ENCODE assay signal across 8 cellular contexts in the genomic region with DNA sequence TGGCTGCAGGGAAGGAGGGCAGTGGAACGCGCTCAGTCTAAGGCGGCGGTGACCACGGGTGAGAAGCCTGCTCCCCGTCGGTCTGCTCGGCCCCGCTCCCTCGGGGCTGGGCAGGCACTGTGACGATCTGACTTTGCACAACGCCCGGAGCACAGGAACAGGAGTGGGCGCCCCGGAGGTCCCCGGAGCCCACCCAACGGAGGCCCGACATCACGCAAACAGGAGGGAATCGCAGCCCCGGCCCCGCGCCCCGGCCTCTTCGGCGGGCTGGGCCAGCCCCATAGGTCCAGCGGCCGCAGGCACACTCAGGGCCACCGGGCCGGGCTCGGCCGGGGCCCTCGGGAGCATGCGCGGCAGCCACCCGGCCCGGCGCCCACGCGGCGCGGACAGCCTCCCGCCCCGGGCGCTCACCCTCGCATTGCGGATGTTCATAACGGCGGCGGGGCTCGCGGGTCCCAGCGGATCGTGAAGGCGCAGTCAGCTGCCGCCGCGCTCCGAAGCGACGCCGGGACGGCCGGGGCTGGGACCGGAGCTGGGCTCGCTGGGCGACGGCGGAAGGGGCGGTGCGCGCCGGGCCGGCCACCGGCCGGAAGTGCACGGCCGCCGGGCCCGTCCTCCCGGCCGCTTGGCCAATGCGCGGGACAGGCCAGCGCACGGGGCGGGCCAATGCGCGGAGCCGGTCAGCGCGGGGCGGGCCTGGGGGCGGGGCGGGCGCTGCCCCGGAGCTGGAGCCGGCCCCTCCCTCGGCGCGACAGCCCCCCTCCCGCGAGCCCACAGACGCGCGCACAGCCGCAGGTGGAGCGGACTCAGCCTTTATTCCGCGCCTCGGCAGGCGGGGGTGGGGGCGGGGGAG. TPM values are rescaled to one million over a fixed set of nuclear protein-coding genes. Genes with fewer than 3 reads are reported as not detected.
DNase-seq lines count a peak whose midpoint lies in the region; ATAC-seq, FAIRE-seq and TF ChIP-seq lines count a peak whose summit lies in the region.

A gene (minus strand): TSS at position 565 of the 853 bp plus-strand sequence. CDS start 133 bp downstream, at position 432.

- peaks cover 0 to 21% (median 12%) of the 10 kb centered on the region in 4 donors for H3K4me1 ChIP-seq in tibial artery

- H3K4me3 Mint-ChIP-seq in nephron: peak within 1 kb of the TSS; percentile 85 to 88 (median 88)

- H3K9me3 ChIP-seq in tibial artery: no peaks in the 10 kb centered on the region

- H3K27me3 Mint-ChIP-seq in nephron (ENCODE audit: low read depth): no peaks in the 10 kb centered on the region

- H3K36me3 Mint-ChIP-seq in nephron (ENCODE audit: low read depth): peaks cover 11% of the 10 kb centered on the region

- H3K27ac Mint-ChIP-seq in nephron: peak within 1 kb of the TSS in 1 of 3 experiments; percentile 59

- intact Hi-C loops in tibial artery (cut with DNase I; ENCODE audit: low total_unique reads): no loop called here

- H3K4me3 ChIP-seq in fibroblast of villous mesenchyme (ENCODE audit: low read depth, low read length): peak within 1 kb of the TSS; percentile 70
- H3K4me3 ChIP-seq in tibial artery: peak within 1 kb of the TSS; percentile 66 to 75

- ATAC-seq in GM21367 (IDR thresholded peaks at IDR 0.05; ENCODE audit: unreplicated experiment): peak; percentile 82

- H3K27me3 ChIP-seq in tibial artery: no peaks in the 10 kb centered on the region

- H3K4me1 Mint-ChIP-seq in nephron: no peaks in the 10 kb centered on the region

- peak within 1 kb of the TSS; percentile 33 to 61 for H3K27ac ChIP-seq in tibial artery

- FAIRE-seq in HTR-8/SVneo (lab: Jason Lieb, UNC): no peak

- TF ChIP-seq CTCF in fibroblast of villous mesenchyme (IDR thresholded peaks at IDR 0.05; ENCODE audit: insufficient read depth, low read depth, low read length) (no peak), nephron (IDR thresholded peaks at IDR 0.05; ENCODE audit: unreplicated experiment in 3 of 3) (no peak), tibial artery (IDR thresholded peaks at IDR 0.05) (no peak)

- peaks cover 0 to 36% (median 24%) of the 10 kb centered on the region in 3 donors for H3K36me3 ChIP-seq in tibial artery

- peaks cover 15% of the 10 kb centered on the region for H3K9me3 Mint-ChIP-seq in nephron

- DNase-seq in DMS153 treated with DMSO at 0.1 percent for 48 hours (lab: John Stamatoyannopoulos, UW; ENCODE audit: unreplicated experiment) (peak; percentile 49), HTR-8/SVneo (ENCODE audit: insufficient read length, low spot score) (peak; percentile 67), RKO (ENCODE audit: low spot score) (peak; percentile 75), activated gamma-delta T cell (lab: John Stamatoyannopoulos, UW) (peak; percentile 56), fibroblast of villous mesenchyme (ENCODE audit: low read depth) (peak; percentile 60), tibial artery (peak; percentile 44 to 84)

RNA-seq across cellular contexts. Expression of the gene that starts here (rescaled TPM):
- total RNA-seq in fibroblast of villous mesenchyme: 59.9 and 62.2 TPM in 2 replicates

Comparison
In these comparisons a context has a peak if more than half of its experiments do, and no peak if none do; other contexts are left out.
1. Peak in every context shown above with its lines: DNase-seq, ATAC-seq, H3K4me3 ChIP-seq and H3K27ac ChIP-seq.